21 cellular contexts compared by ENCODE assay signal in the genomic region with DNA sequence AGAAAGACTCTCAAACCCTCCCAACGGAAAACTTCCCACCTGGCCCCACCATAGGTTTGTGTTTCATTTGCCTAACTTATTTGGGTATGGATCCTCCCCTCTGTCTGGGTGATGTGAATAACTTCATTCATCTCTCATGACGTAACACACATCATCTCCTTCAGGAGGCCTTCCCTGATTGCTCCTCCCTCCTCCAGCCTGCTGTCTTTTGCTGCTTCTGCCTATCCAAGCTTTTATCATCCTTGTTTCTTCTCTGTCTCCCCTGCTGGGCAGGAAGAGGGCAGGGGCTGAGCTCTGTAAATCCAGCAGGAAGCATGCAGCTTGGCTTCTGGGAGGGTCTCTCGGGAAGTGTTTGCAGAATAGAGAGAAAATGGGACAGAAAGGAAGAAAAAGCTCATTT.
DNase-seq lines count a peak whose midpoint lies in the region; ATAC-seq, FAIRE-seq and TF ChIP-seq lines count a peak whose summit lies in the region.
"Had no signal": no experiment of that assay in that cellular context is flagged by ENCODE, and none has a peak within 500 bp of the region (broad histone marks: within the 10 kb centered on the region; RNA-seq: fewer than 3 reads in every experiment).

No MANE protein-coding gene starts in this region.

- H3K4me1 Mint-ChIP-seq in MCF 10A (ENCODE audit: insufficient read depth, unreplicated experiment) (no peaks in the 10 kb centered on the region), WTC11 (peaks cover 39% of the 10 kb centered on the region)
- H3K4me1 Mint-ChIP-seq in activated CD8-positive, alpha-beta T cell treated with anti-CD3 and anti-CD28 coated beads, Interleukin-2, amount 10 ng/mL, durations not matched to agents 7 days and 5 days (ENCODE audit: low read depth): peaks cover 3% of the 10 kb centered on the region

- H3K4me1 ChIP-seq in mammary epithelial cell (ENCODE audit: insufficient read depth, low read length): peaks cover 4% of the 10 kb centered on the region
- peaks cover 5% of the 10 kb centered on the region for H3K4me1 ChIP-seq in mesenchymal stem cell (ENCODE audit: control insufficient read depth, insufficient read depth, low read depth, low read length)
- no peaks in the 10 kb centered on the region for H3K4me1 ChIP-seq in aorta (ENCODE audit: control insufficient read depth in 1 of 2, insufficient read depth in 2 of 2, low read length in 2 of 2)
- H3K4me1 ChIP-seq: SJCRH30 had no signal

- CTCF ChIA-PET in MCF 10A (lab: Yijun Ruan, JAX): no interaction called here
- CTCF ChIA-PET in mammary epithelial cell (lab: Charles Lee; ENCODE audit: low non-redundant PET): no interaction called here
- CTCF ChIA-PET in WTC11 (lab: Charles Lee): no interaction called here
- CTCF ChIA-PET in activated CD8-positive, alpha-beta T cell treated with anti-CD3 and anti-CD28 coated beads, Interleukin-2, amount 10 ng/mL, durations not matched to agents 7 days and 5 days (lab: Charles Lee): no interaction called here

- no peak for TF ChIP-seq CTCF in MCF 10A (IDR thresholded peaks at IDR 0.05; ENCODE audit: unreplicated experiment)
- no peak for TF ChIP-seq CTCF in mammary epithelial cell (conservative IDR thresholded peaks at IDR 0.05 in 1 of 2, IDR thresholded peaks at IDR 0.05 in 1 of 2; ENCODE audit: extremely low read depth in 1 of 2, insufficient read depth in 1 of 2, low read depth in 1 of 2, low read length in 2 of 2)
- TF ChIP-seq CTCF in WTC11 (IDR thresholded peaks at IDR 0.05): no peak

- no peak overlapping the region for H3K9ac ChIP-seq in mammary epithelial cell (ENCODE audit: insufficient read depth, low read length)
- no peak overlapping the region for H3K9ac ChIP-seq in mesenchymal stem cell (ENCODE audit: low read length)
- H3K9ac ChIP-seq: KMS-11 had no signal

- in situ Hi-C loops in mammary epithelial cell (cut with MboI; ENCODE audit: low sequenced_read_pairs in 2 of 2): no loop called here

- no peak overlapping the region for H3K23ac ChIP-seq in mesenchymal stem cell (ENCODE audit: low read length in 2 of 2)

- 92% methylated on average over 3 of the region's 3 CpGs for WGBS in mammary epithelial cell (ENCODE audit: low coverage, missing lambda C conversion rate)
- 68% methylated on average over 2 of the region's 3 CpGs for WGBS in mesenchymal stem cell
- 98 to 99% methylated on average over 3 of the region's 3 CpGs for WGBS in aorta, 2 donors

- H3K27me3 ChIP-seq in mammary epithelial cell (ENCODE audit: insufficient read depth, low read length): no peaks in the 10 kb centered on the region
- peaks cover 25 to 43% of the 10 kb centered on the region in 2 experiments for H3K27me3 ChIP-seq in mesenchymal stem cell (ENCODE audit: control insufficient read depth in 1 of 2, insufficient read depth in 1 of 2, low read length in 2 of 2)
- no peaks in the 10 kb centered on the region for H3K27me3 ChIP-seq in aorta (ENCODE audit: control insufficient read depth in 1 of 2, insufficient read depth in 2 of 2, low read length in 1 of 2)
- H3K27me3 ChIP-seq: SJCRH30 had no signal

- no peak for FAIRE-seq in HTR-8/SVneo (lab: Jason Lieb, UNC)
- FAIRE-seq: D721Med had no signal

- no peak overlapping the region for H4K8ac ChIP-seq in mesenchymal stem cell (ENCODE audit: low read length)

- POLR2A ChIA-PET in MCF 10A (lab: Yijun Ruan, JAX) (no interaction called here), WTC11 (lab: Charles Lee) (no interaction called here)
- POLR2A ChIA-PET in activated CD8-positive, alpha-beta T cell treated with anti-CD3 and anti-CD28 coated beads, Interleukin-2, amount 10 ng/mL, durations not matched to agents 7 days and 5 days (lab: Charles Lee): no interaction called here

- no peaks in the 10 kb centered on the region for H4K20me1 ChIP-seq in mammary epithelial cell (ENCODE audit: insufficient read depth, low read length)

- H3K4me3 ChIP-seq in mammary epithelial cell (replicated peaks in 1 of 3; ENCODE audit: insufficient read depth in 1 of 3, low read depth in 2 of 3, low read length in 3 of 3) (no peak overlapping the region), mesenchymal stem cell (ENCODE audit: insufficient read depth in 1 of 2, low read depth in 1 of 2, low read length in 2 of 2) (no peak overlapping the region), aorta (ENCODE audit: low read length in 2 of 2) (no peak overlapping the region)
- H3K4me3 ChIP-seq: SJCRH30 had no signal

- no peaks in the 10 kb centered on the region for H3K9me3 ChIP-seq in mammary epithelial cell (replicated peaks; ENCODE audit: insufficient read depth, low read length)
- no peaks in the 10 kb centered on the region for H3K9me3 ChIP-seq in mesenchymal stem cell (ENCODE audit: control insufficient read depth, low read length)
- no peaks in the 10 kb centered on the region for H3K9me3 ChIP-seq in aorta (ENCODE audit: control insufficient read depth, low read length)
- H3K9me3 ChIP-seq: SJCRH30 had no signal

- no peak overlapping the region for H3K27ac ChIP-seq in mammary epithelial cell (ENCODE audit: insufficient read depth, low read depth, low read length)
- no peak overlapping the region for H3K27ac ChIP-seq in mesenchymal stem cell (ENCODE audit: low read length, poor library complexity, severe bottlenecking)
- no peak overlapping the region for H3K27ac ChIP-seq in aorta (ENCODE audit: low read depth in 1 of 2, low read length in 2 of 2)
- H3K27ac ChIP-seq: KMS-11, RWPE1, SJCRH30 had no signal

- no peaks in the 10 kb centered on the region for H3K36me3 Mint-ChIP-seq in MCF 10A (ENCODE audit: insufficient read depth, unreplicated experiment)
- H3K36me3 Mint-ChIP-seq in WTC11: no peaks in the 10 kb centered on the region
- H3K36me3 Mint-ChIP-seq in activated CD8-positive, alpha-beta T cell treated with anti-CD3 and anti-CD28 coated beads, Interleukin-2, amount 10 ng/mL, durations not matched to agents 7 days and 5 days (ENCODE audit: low read depth): no peaks in the 10 kb centered on the region
- H3K36me3 Mint-ChIP-seq: CD8-positive, alpha-beta T cell had no signal

- no peak overlapping the region for H2BK120ac ChIP-seq in mesenchymal stem cell (ENCODE audit: low read depth, low read length)

- BruUV-seq in MCF 10A (replicated peaks; lab: Mats Ljungman, UMichigan) (no TSS peak), mammary epithelial cell (replicated peaks; lab: Mats Ljungman, UMichigan) (no TSS peak)

- intact Hi-C loops in MCF 10A (cut with micrococcal nuclease): no loop called here
- intact Hi-C loops in mammary epithelial cell (cut with micrococcal nuclease): loop anchor here (5.0 kb wide), 1 partner anchor 768 kb away; a partner anchor contains a TSS
- intact Hi-C loops in aorta (cut with DNase I): loop anchor here in 1 of 2 donors (5.0 kb wide), 1 partner anchor 207 kb away; no protein-coding TSS in a partner anchor

- no peak overlapping the region for H2BK15ac ChIP-seq in mesenchymal stem cell (ENCODE audit: low read depth, poor library complexity, severe bottlenecking)

- no peak overlapping the region for H2BK5ac ChIP-seq in mesenchymal stem cell (ENCODE audit: low read depth, low read length, poor library complexity, severe bottlenecking)

- H3K27ac Mint-ChIP-seq in MCF 10A (ENCODE audit: low read depth, unreplicated experiment) (no peak overlapping the region), WTC11 (no peak overlapping the region)
- no peak overlapping the region for H3K27ac Mint-ChIP-seq in activated CD8-positive, alpha-beta T cell treated with anti-CD3 and anti-CD28 coated beads, Interleukin-2, amount 10 ng/mL, durations not matched to agents 7 days and 5 days
- H3K27ac Mint-ChIP-seq: CD8-positive, alpha-beta T cell; HFFc6 had no signal

- no peaks in the 10 kb centered on the region for H3K79me1 ChIP-seq in mesenchymal stem cell (replicated peaks; ENCODE audit: low read length, poor library complexity, severe bottlenecking)

- no peak overlapping the region for H3K18ac ChIP-seq in mesenchymal stem cell (ENCODE audit: low read depth in 1 of 2, low read length in 2 of 2)

- peak overlapping the region; percentile 13 for H3K4me3 Mint-ChIP-seq in MCF 10A (ENCODE audit: unreplicated experiment)
- H3K4me3 Mint-ChIP-seq in WTC11: no peak overlapping the region
- no peak overlapping the region for H3K4me3 Mint-ChIP-seq in activated CD8-positive, alpha-beta T cell treated with anti-CD3 and anti-CD28 coated beads, Interleukin-2, amount 10 ng/mL, durations not matched to agents 7 days and 5 days
- H3K4me3 Mint-ChIP-seq: CD8-positive, alpha-beta T cell; HFFc6 had no signal

- H3K36me3 ChIP-seq in mammary epithelial cell (ENCODE audit: insufficient read depth, low read length): no peaks in the 10 kb centered on the region
- no peaks in the 10 kb centered on the region for H3K36me3 ChIP-seq in mesenchymal stem cell (ENCODE audit: control insufficient read depth in 1 of 2, insufficient read depth in 2 of 2, low read depth in 1 of 2, low read length in 2 of 2)
- no peaks in the 10 kb centered on the region for H3K36me3 ChIP-seq in aorta (ENCODE audit: control insufficient read depth in 1 of 2, insufficient read depth in 2 of 2, low read length in 1 of 2)
- H3K36me3 ChIP-seq: SJCRH30 had no signal

- no peak overlapping the region for H2BK12ac ChIP-seq in mesenchymal stem cell (ENCODE audit: low read length in 2 of 2)

- ATAC-seq in WTC11 (peak; percentile 20), aorta (ENCODE audit: low FRiP score) (no peak)
- ATAC-seq in activated CD8-positive, alpha-beta T cell treated with anti-CD3 and anti-CD28 coated beads, Interleukin-2, amount 10 ng/mL, durations not matched to agents 7 days and 5 days: no peak
- ATAC-seq: CD8-positive, alpha-beta T cell; PC-3 had no signal

- no peak overlapping the region for H3K4me2 ChIP-seq in mammary epithelial cell (ENCODE audit: insufficient read depth, low read depth, low read length)
- H3K4me2 ChIP-seq in mesenchymal stem cell (ENCODE audit: low read length, poor library complexity, severe bottlenecking): no peak overlapping the region
- H3K4me2 ChIP-seq: KMS-11 had no signal

- H4K91ac ChIP-seq in mesenchymal stem cell (ENCODE audit: low read length): no peak overlapping the region

- no peak overlapping the region for H2AFZ ChIP-seq in mammary epithelial cell (ENCODE audit: low read depth, low read length)
- peak overlapping the region; percentile 37 for H2AFZ ChIP-seq in mesenchymal stem cell (ENCODE audit: low read depth, low read length)

- H2AK5ac ChIP-seq in mesenchymal stem cell (ENCODE audit: low read length, severe bottlenecking): no peak overlapping the region

- H3K79me2 ChIP-seq in mammary epithelial cell (ENCODE audit: insufficient read depth, low read length): no peaks in the 10 kb centered on the region

- H3K9me3 Mint-ChIP-seq in MCF 10A (ENCODE audit: unreplicated experiment) (no peaks in the 10 kb centered on the region), WTC11 (no peaks in the 10 kb centered on the region)
- H3K9me3 Mint-ChIP-seq in activated CD8-positive, alpha-beta T cell treated with anti-CD3 and anti-CD28 coated beads, Interleukin-2, amount 10 ng/mL, durations not matched to agents 7 days and 5 days (ENCODE audit: insufficient read depth): no peaks in the 10 kb centered on the region
- H3K9me3 Mint-ChIP-seq: CD8-positive, alpha-beta T cell; HFFc6 had no signal

- H3K27me3 Mint-ChIP-seq in MCF 10A (ENCODE audit: insufficient read depth, unreplicated experiment): peaks cover 27% of the 10 kb centered on the region
- peaks cover 32% of the 10 kb centered on the region for H3K27me3 Mint-ChIP-seq in WTC11 (ENCODE audit: low read depth)
- H3K27me3 Mint-ChIP-seq in activated CD8-positive, alpha-beta T cell treated with anti-CD3 and anti-CD28 coated beads, Interleukin-2, amount 10 ng/mL, durations not matched to agents 7 days and 5 days (ENCODE audit: low read depth): peaks cover 23% of the 10 kb centered on the region

- no peak for DNase-seq in MCF 10A (ENCODE audit: unreplicated experiment)
- no peak for DNase-seq in mammary epithelial cell
- DNase-seq in WTC11 (ENCODE audit: low spot score): no peak
- no peak for DNase-seq in mesenchymal stem cell
- DNase-seq in HTR-8/SVneo (ENCODE audit: insufficient read length, low spot score): no peak
- DNase-seq in aorta: no peak
- no peak for DNase-seq in activated T-cell treated with anti-CD3 and anti-CD28 coated beads, Interleukin-2, amount 50 U/mL, for 1 hour
- DNase-seq in activated CD8-positive, alpha-beta T cell treated with anti-CD3 and anti-CD28 coated beads, Interleukin-2, amount 10 ng/mL, durations not matched to agents 7 days and 5 days: no peak
- DNase-seq: CD8-positive, alpha-beta T cell; DMS79; HFFc6; NCI-H1048; NCI-H146; NCI-H2107; NCI-H226; NK-92 treated with Interleukin-12 subunit alpha and Interleukin-12 subunit beta, amount 100 ng/mL, for 24 hours; PC-3; SJCRH30 had no signal

- no peak overlapping the region for H3K14ac ChIP-seq in mesenchymal stem cell (ENCODE audit: low read length in 2 of 2)

- H3K4ac ChIP-seq in mesenchymal stem cell (ENCODE audit: low read depth in 1 of 2, low read length in 2 of 2): no peak overlapping the region

- dilution Hi-C loops in mammary epithelial cell (cut with HindIII; ENCODE audit: low sequenced_read_pairs): no loop called here
